In the genomic region with DNA sequence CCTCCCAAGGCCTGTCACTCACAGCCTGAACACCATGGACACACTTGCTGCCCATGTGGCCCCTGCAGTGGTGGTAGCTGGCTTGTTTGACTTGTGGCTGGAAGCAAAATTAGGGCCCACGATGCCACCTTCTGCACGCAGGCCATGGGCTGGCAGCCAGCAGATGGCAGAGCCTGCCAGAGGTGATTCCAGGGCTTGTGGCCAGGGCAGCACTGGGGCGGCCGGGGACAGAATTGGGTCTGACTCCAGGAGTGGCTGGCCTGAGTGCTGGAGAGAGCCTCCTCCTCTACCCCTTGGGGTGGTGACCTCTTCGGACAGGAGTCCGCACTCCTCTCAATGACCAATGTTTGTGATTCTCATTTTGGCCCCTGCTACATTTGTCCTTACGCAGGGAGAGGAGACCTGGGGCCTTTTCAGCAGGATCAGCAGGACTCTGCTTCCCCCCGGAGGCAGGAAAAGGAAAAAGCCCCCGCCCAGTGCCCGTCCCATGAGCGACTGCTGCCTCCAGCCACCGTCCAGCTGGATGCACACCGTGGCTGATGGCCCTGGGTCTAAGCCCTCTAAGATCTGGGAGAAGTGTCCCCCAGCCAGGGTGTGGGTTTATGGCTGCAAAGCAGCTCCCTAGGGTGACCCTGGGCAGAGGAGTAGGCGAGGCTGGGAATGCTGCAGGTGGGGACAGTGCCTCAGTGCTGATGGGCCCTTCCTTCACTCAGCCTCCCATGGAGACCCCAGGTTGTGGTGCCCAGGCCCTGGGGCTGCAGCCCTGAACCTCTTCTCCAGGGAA, we compare ENCODE assay signal across 8 cellular contexts. TPM values are rescaled to one million over a fixed set of nuclear protein-coding genes. Genes with fewer than 3 reads are reported as not detected.
DNase-seq lines count a peak whose midpoint lies in the region; ATAC-seq and TF ChIP-seq lines count a peak whose summit lies in the region.

No MANE protein-coding gene starts in this region.

- H3K9me3 Mint-ChIP-seq in activated CD8-positive, alpha-beta T cell treated with anti-CD3 and anti-CD28 coated beads for 36 hours: peaks cover 1% of the 10 kb centered on the region

- POLR2A ChIA-PET in activated CD8-positive, alpha-beta T cell treated with anti-CD3 and anti-CD28 coated beads for 36 hours (lab: Charles Lee): interaction anchor here (0.6 to 28.1 kb wide), 18 partner anchors 7 to 268 kb away, joined by 3 to 796 read pairs (median 4); a partner anchor contains a TSS

- H3K36me3 Mint-ChIP-seq in activated CD8-positive, alpha-beta T cell treated with anti-CD3 and anti-CD28 coated beads for 36 hours (ENCODE audit: low read depth): peaks cover 21% of the 10 kb centered on the region

- peak overlapping the region; percentile 97 for H3K27ac Mint-ChIP-seq in activated CD8-positive, alpha-beta T cell treated with anti-CD3 and anti-CD28 coated beads for 36 hours

- CTCF ChIA-PET in activated CD8-positive, alpha-beta T cell treated with anti-CD3 and anti-CD28 coated beads for 36 hours (lab: Charles Lee): interaction anchor here (1.0 to 4.1 kb wide), 7 partner anchors 9 to 105 kb away, joined by 4 to 33 read pairs (median 8); a partner anchor contains a TSS

- H3K4me3 ChIP-seq in fibroblast of villous mesenchyme (ENCODE audit: low read depth, low read length): no peak overlapping the region

- intact Hi-C loops in activated CD8-positive, alpha-beta T cell treated with anti-CD3 and anti-CD28 coated beads for 36 hours (cut with micrococcal nuclease): no loop called here

- peaks cover 76% of the 10 kb centered on the region for H3K4me1 Mint-ChIP-seq in activated CD8-positive, alpha-beta T cell treated with anti-CD3 and anti-CD28 coated beads for 36 hours (ENCODE audit: low read depth)

- DNase-seq in NCI-H187 treated with DMSO at 0.1 percent for 48 hours (lab: John Stamatoyannopoulos, UW): peak; percentile 2
- no peak for DNase-seq in NCI-H187 (lab: John Stamatoyannopoulos, UW)
- DNase-seq in activated CD8-positive, alpha-beta T cell treated with anti-CD3 and anti-CD28 coated beads for 36 hours: peak; percentile 58
- peak; percentile 81 for DNase-seq in fibroblast of villous mesenchyme (ENCODE audit: low read depth)
- no peak for DNase-seq in omental fat pad (ENCODE audit: low spot score)
- no peak for DNase-seq in NCI-H128 (lab: John Stamatoyannopoulos, UW; ENCODE audit: unreplicated experiment)
- DNase-seq in cortex of kidney (lab: John Stamatoyannopoulos, UW): no peak

- TF ChIP-seq CTCF in LNCAP (IDR thresholded peaks at IDR 0.05) (peak; percentile 65), fibroblast of villous mesenchyme (IDR thresholded peaks at IDR 0.05; ENCODE audit: insufficient read depth, low read depth, low read length) (peak; percentile 78), omental fat pad (IDR thresholded peaks at IDR 0.05) (no peak)
- no peak for TF ChIP-seq CTCF in activated CD8-positive, alpha-beta T cell treated with anti-CD3 and anti-CD28 coated beads for 36 hours (IDR thresholded peaks at IDR 0.05)

- peak; percentile 1 for ATAC-seq in activated CD8-positive, alpha-beta T cell treated with anti-CD3 and anti-CD28 coated beads for 36 hours
- peak; percentile 36 for ATAC-seq in omental fat pad (ENCODE audit: low FRiP score)

- peaks cover 2% of the 10 kb centered on the region for H3K27me3 Mint-ChIP-seq in activated CD8-positive, alpha-beta T cell treated with anti-CD3 and anti-CD28 coated beads for 36 hours

- H3K4me3 Mint-ChIP-seq in activated CD8-positive, alpha-beta T cell treated with anti-CD3 and anti-CD28 coated beads for 36 hours: peak overlapping the region; percentile 89

RNA-seq across cellular contexts. Expression of a gene that starts 26.5 kb away (rescaled TPM):
- total RNA-seq in activated CD8-positive, alpha-beta T cell treated with anti-CD3 and anti-CD28 coated beads for 36 hours: 10 to 100 TPM; 17.1 to 17.5 TPM
- total RNA-seq in fibroblast of villous mesenchyme (32.5 and 32.8 TPM in 2 replicates), omental fat pad (10 to 100 TPM; 35.0 to 41.1 (median 36.5) TPM)

RNA-seq across cellular contexts. Expression of a gene that starts 54.5 kb away (rescaled TPM):
- total RNA-seq in activated CD8-positive, alpha-beta T cell treated with anti-CD3 and anti-CD28 coated beads for 36 hours: 1,000 to 10,000 TPM; 1,071 to 1,096 TPM
- 88.5 and 325 TPM in 2 replicates for total RNA-seq in fibroblast of villous mesenchyme
- total RNA-seq in omental fat pad: 100 to 1,000 TPM in 3 of 4 donors, 10 to 100 TPM in 1; 56.2 to 527 (median 185) TPM

Comparison
In these comparisons a context has a peak if more than half of its experiments do, and no peak if none do; other contexts are left out.
1. DNase-seq: peak in NCI-H187 treated with DMSO at 0.1 percent for 48 hours (single experiment), activated CD8-positive, alpha-beta T cell treated with anti-CD3 and anti-CD28 coated beads for 36 hours (single experiment) and fibroblast of villous mesenchyme (single experiment); none in NCI-H187 (0 of 2), omental fat pad (single experiment), NCI-H128 (single experiment) and cortex of kidney (single experiment).
2. CTCF ChIP-seq: peak in LNCAP (single experiment) and fibroblast of villous mesenchyme (single experiment); none in activated CD8-positive, alpha-beta T cell treated with anti-CD3 and anti-CD28 coated beads for 36 hours (single experiment) and omental fat pad (0 of 3).